ENCODE assay signal across 2 cellular contexts in the genomic region with DNA sequence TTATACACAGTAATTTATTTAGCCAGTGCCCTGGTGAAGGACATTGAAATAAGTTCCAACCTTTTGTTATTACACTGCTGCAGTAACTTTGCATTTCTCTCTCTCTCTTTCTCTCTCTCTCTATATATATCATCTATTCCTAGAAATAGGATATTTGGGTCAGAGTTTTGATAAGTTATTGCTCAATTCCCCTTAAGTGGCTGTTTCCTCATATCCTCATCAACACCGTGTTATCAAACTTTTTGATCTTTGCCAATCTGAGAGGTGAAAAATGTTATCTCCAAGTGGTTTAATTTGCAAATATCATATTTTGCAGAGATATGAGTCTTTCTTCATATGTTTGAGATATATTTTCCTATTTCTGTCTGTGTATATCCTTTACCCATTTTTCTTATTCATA.
TF ChIP-seq lines count a peak whose summit lies in the region.

No MANE protein-coding gene starts in this region.

TF ChIP-seq in SK-N-SH, 30 proteins besides CTCF, POLR2A, EP300 and RAD21 (continued from another document):
- TF ChIP-seq EZH2phosphoT487 (IDR thresholded peaks at IDR 0.05; ENCODE audit: borderline replicate concordance, low read depth) (no peak), RXRA (IDR thresholded peaks at IDR 0.05; ENCODE audit: borderline replicate concordance, low read depth) (no peak), ELF1 (IDR thresholded peaks at IDR 0.05) (no peak), NFIC (IDR thresholded peaks at IDR 0.05; ENCODE audit: borderline replicate concordance) (no peak), YY1 (IDR thresholded peaks at IDR 0.05; ENCODE audit: low read depth) (no peak), SMC3 (IDR thresholded peaks at IDR 0.05; ENCODE audit: low read depth, low read length) (no peak), MXI1 (IDR thresholded peaks at IDR 0.05; ENCODE audit: low read depth, low read length) (no peak), NRF1 (IDR thresholded peaks at IDR 0.05; ENCODE audit: low read depth, low read length) (no peak), GATA2 (CRISPR knock-in tag; IDR thresholded peaks at IDR 0.05) (no peak), SIN3A (IDR thresholded peaks at IDR 0.05; ENCODE audit: borderline replicate concordance, low read depth, low read length) (no peak)
- TF ChIP-seq, protein P1, sequence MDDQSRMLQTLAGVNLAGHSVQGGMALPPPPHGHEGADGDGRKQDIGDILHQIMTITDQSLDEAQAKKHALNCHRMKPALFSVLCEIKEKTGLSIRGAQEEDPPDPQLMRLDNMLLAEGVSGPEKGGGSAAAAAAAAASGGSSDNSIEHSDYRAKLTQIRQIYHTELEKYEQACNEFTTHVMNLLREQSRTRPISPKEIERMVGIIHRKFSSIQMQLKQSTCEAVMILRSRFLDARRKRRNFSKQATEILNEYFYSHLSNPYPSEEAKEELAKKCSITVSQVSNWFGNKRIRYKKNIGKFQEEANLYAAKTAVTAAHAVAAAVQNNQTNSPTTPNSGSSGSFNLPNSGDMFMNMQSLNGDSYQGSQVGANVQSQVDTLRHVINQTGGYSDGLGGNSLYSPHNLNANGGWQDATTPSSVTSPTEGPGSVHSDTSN (IDR thresholded peaks at IDR 0.05), result no peak
- TF ChIP-seq, protein P2, sequence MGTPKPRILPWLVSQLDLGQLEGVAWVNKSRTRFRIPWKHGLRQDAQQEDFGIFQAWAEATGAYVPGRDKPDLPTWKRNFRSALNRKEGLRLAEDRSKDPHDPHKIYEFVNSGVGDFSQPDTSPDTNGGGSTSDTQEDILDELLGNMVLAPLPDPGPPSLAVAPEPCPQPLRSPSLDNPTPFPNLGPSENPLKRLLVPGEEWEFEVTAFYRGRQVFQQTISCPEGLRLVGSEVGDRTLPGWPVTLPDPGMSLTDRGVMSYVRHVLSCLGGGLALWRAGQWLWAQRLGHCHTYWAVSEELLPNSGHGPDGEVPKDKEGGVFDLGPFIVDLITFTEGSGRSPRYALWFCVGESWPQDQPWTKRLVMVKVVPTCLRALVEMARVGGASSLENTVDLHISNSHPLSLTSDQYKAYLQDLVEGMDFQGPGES (IDR thresholded peaks at IDR 0.05; ENCODE audit: low read depth, low read length), result no peak
- TF ChIP-seq, protein P3, sequence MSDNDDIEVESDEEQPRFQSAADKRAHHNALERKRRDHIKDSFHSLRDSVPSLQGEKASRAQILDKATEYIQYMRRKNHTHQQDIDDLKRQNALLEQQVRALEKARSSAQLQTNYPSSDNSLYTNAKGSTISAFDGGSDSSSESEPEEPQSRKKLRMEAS (IDR thresholded peaks at IDR 0.05; ENCODE audit: low read depth), result no peak
- TF ChIP-seq, protein P4, sequence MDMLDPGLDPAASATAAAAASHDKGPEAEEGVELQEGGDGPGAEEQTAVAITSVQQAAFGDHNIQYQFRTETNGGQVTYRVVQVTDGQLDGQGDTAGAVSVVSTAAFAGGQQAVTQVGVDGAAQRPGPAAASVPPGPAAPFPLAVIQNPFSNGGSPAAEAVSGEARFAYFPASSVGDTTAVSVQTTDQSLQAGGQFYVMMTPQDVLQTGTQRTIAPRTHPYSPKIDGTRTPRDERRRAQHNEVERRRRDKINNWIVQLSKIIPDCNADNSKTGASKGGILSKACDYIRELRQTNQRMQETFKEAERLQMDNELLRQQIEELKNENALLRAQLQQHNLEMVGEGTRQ (IDR thresholded peaks at IDR 0.05; ENCODE audit: borderline replicate concordance, low read depth, low read length), result no peak

TF ChIP-seq in SK-N-SH treated with all-trans-retinoic acid at 6 μM for 48 hours, 23 proteins besides CTCF, POLR2A, EP300 and RAD21 (continued from another document):
- TF ChIP-seq, protein P5, sequence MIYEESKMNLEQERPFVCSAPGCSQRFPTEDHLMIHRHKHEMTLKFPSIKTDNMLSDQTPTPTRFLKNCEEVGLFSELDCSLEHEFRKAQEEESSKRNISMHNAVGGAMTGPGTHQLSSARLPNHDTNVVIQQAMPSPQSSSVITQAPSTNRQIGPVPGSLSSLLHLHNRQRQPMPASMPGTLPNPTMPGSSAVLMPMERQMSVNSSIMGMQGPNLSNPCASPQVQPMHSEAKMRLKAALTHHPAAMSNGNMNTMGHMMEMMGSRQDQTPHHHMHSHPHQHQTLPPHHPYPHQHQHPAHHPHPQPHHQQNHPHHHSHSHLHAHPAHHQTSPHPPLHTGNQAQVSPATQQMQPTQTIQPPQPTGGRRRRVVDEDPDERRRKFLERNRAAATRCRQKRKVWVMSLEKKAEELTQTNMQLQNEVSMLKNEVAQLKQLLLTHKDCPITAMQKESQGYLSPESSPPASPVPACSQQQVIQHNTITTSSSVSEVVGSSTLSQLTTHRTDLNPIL (CRISPR knock-in tag; IDR thresholded peaks at IDR 0.05; ENCODE audit: low read depth), result no peak
- TF ChIP-seq BACH2 (CRISPR knock-in tag; IDR thresholded peaks at IDR 0.05; ENCODE audit: borderline replicate concordance), result no peak
